10 cellular contexts compared by ENCODE assay signal in the genomic region with DNA sequence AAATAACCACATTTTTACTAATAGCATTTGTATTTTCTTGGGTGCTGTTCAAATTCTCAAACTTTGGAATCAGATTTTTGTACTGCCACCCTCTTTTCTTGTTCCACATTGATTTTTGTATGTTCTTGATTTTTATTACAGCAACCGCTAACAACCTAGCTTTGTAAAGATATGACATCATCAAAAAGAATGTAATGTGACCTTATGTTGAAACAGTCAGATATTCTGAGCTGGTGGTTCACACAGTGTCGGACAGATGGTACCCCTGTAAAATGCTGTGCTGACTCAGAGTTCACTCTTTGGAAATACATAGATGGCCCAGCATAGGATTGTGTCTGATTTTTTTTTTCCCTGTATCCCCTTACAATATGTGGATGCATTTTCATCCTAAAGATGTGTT.
DNase-seq lines count a peak whose midpoint lies in the region; ATAC-seq, FAIRE-seq and TF ChIP-seq lines count a peak whose summit lies in the region.
"Had no signal": no experiment of that assay in that cellular context is flagged by ENCODE, and none has a peak within 500 bp of the region (broad histone marks: within the 10 kb centered on the region; RNA-seq: fewer than 3 reads in every experiment).

No MANE protein-coding gene starts in this region.

- peak; percentile 20 for DNase-seq in DMS53 treated with DMSO at 0.1 percent for 48 hours (lab: John Stamatoyannopoulos, UW; ENCODE audit: unreplicated experiment)
- DNase-seq in NCI-H2171 (lab: John Stamatoyannopoulos, UW), result peak; percentile 55
- no peak for DNase-seq in omental fat pad (ENCODE audit: low spot score)
- no peak for DNase-seq in 8988T
- no peak for DNase-seq in NCI-H128 (lab: John Stamatoyannopoulos, UW; ENCODE audit: unreplicated experiment)
- DNase-seq: NCI-H2227 treated with DMSO at 0.1 percent for 48 hours had no signal

- FAIRE-seq in endometrium (lab: Jason Lieb, UNC), result peak; percentile 55
- FAIRE-seq: GM12891 had no signal

- no peak for TF ChIP-seq CTCF in omental fat pad (IDR thresholded peaks at IDR 0.05)

- peak; percentile 87 for ATAC-seq in omental fat pad (ENCODE audit: low FRiP score)
- no peak for ATAC-seq in GM21360 (IDR thresholded peaks at IDR 0.05; ENCODE audit: unreplicated experiment)
- ATAC-seq in GM19035 (IDR thresholded peaks at IDR 0.05; ENCODE audit: unreplicated experiment), result no peak

Comparison
In these comparisons a context has a peak if more than half of its experiments do, and no peak if none do; other contexts are left out.
1. DNase-seq: peak in DMS53 treated with DMSO at 0.1 percent for 48 hours (single experiment) and NCI-H2171 (single experiment); none in omental fat pad (single experiment), 8988T (single experiment) and NCI-H128 (single experiment).